ENCODE assay signal across 8 cellular contexts in genomic region chr7:30445770-30446169, GRCh38.
DNase-seq lines count a peak whose midpoint lies in the region; ATAC-seq and TF ChIP-seq lines count a peak whose summit lies in the region.

No MANE protein-coding gene starts in this region.

- no peak overlapping the region for H3K27ac ChIP-seq in coronary artery

- no peak for TF ChIP-seq CTCF in coronary artery (IDR thresholded peaks at IDR 0.05)

- peak; percentile 75 for DNase-seq in activated gamma-delta T cell treated with Interleukin-2 at 50 U/mL for 16 hours
- DNase-seq in activated gamma-delta T cell (lab: John Stamatoyannopoulos, UW): no peak
- DNase-seq in NCI-H510A treated with DMSO at 0.1 percent for 48 hours (lab: John Stamatoyannopoulos, UW): peak; percentile 55
- peak; percentile 43 for DNase-seq in activated T-cell treated with anti-CD3 and anti-CD28 coated beads for 4 hours
- peak in 39 of 42 donors; percentile 19 to 77 (median 53) for DNase-seq in head of caudate nucleus
- peak; percentile 20 to 23 for DNase-seq in stimulated activated CD4-positive, alpha-beta T cell treated with anti-CD3 and anti-CD28 coated beads, Interleukin-1b, Interleukin-23, amount 100 ng/mL, for 1 hour (ENCODE audit: low read depth in 2 of 2)
- DNase-seq in coronary artery (ENCODE audit: low spot score): no peak

- intact Hi-C loops in head of caudate nucleus (cut with DNase I): no loop called here

- H3K4me3 ChIP-seq in coronary artery: no peak overlapping the region

- ATAC-seq in HG03060 (IDR thresholded peaks at IDR 0.05; ENCODE audit: low read depth, unreplicated experiment): peak; percentile 91

Comparison
In these comparisons a context has a peak if more than half of its experiments do, and no peak if none do; other contexts are left out.
1. DNase-seq: peak in activated gamma-delta T cell treated with Interleukin-2 at 50 U/mL for 16 hours (single experiment), NCI-H510A treated with DMSO at 0.1 percent for 48 hours (single experiment), activated T-cell treated with anti-CD3 and anti-CD28 coated beads for 4 hours (single experiment), head of caudate nucleus (39 of 42) and stimulated activated CD4-positive, alpha-beta T cell treated with anti-CD3 and anti-CD28 coated beads, Interleukin-1b, Interleukin-23, amount 100 ng/mL, for 1 hour (2 of 2); none in activated gamma-delta T cell (single experiment) and coronary artery (single experiment).